Comparison of ENCODE assay signal across 4 cellular contexts in the genomic region with DNA sequence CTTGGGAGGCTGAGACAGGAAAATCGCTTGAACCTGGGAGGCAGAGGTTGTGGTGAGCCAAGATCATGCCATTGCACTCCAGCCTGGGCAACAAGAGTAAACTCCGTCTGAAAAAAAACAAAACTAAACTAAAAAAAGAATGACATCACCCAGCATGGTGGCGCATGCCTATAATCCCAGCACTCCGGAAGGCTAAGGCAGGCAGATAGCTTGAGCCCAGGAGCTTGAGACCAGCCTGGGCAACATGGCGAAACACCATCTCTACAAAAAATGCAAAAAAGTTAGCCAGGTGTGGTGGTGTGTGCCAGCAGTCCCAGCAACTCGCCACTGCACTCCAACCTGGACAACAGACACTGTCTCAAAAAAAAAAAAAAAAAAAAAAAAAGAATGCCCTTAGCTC. TPM values are rescaled to one million over a fixed set of nuclear protein-coding genes. Genes with fewer than 3 reads are reported as not detected.
"Had no signal": no experiment of that assay in that cellular context is flagged by ENCODE, and none has a peak within 500 bp of the region (broad histone marks: within the 10 kb centered on the region; RNA-seq: fewer than 3 reads in every experiment).

No MANE protein-coding gene starts in this region.

RNA-seq across cellular contexts. Expression of a gene that starts 17.0 kb away (rescaled TPM):
- total RNA-seq: HT-29, K562 had no signal
- polyA plus RNA-seq: IMR-90 had no signal

RNA-seq across cellular contexts. Expression of a gene that starts 46.6 kb away (rescaled TPM):
- total RNA-seq: HT1080 had no signal
